In genomic region chr5:125056641-125057345, GRCh38 we compare ENCODE assay signal across 16 cellular contexts.
DNase-seq lines count a peak whose midpoint lies in the region; ATAC-seq and TF ChIP-seq lines count a peak whose summit lies in the region.
"Had no signal": no experiment of that assay in that cellular context is flagged by ENCODE, and none has a peak within 500 bp of the region (broad histone marks: within the 10 kb centered on the region; RNA-seq: fewer than 3 reads in every experiment).

No MANE protein-coding gene starts in this region.

- TF ChIP-seq CTCF in SU-DHL-6 (IDR thresholded peaks at IDR 0.05; ENCODE audit: insufficient read depth, low read length, poor library complexity, severe bottlenecking), result no peak

- no peaks in the 10 kb centered on the region for H3K9me2 ChIP-seq in SU-DHL-6 (replicated peaks; ENCODE audit: insufficient read depth, low read length)

- H3K79me2 ChIP-seq in SU-DHL-6 (ENCODE audit: insufficient read depth, low read length), result no peaks in the 10 kb centered on the region

- H2AFZ ChIP-seq in SU-DHL-6 (ENCODE audit: low read depth, low read length, severe bottlenecking), result no peak overlapping the region

- no peak for ATAC-seq in HG02840 (IDR thresholded peaks at IDR 0.05; ENCODE audit: low FRiP score, unreplicated experiment)
- ATAC-seq in GM21447 (IDR thresholded peaks at IDR 0.05; ENCODE audit: unreplicated experiment), result no peak

- peak; percentile 43 for DNase-seq in NCI-H1105 treated with DMSO at 0.1 percent for 48 hours (lab: John Stamatoyannopoulos, UW)
- no peak for DNase-seq in NCI-H1105 (lab: John Stamatoyannopoulos, UW)
- peak; percentile 17 for DNase-seq in iPS-NIHi11 (ENCODE audit: low spot score)
- no peak for DNase-seq in medulla oblongata (ENCODE audit: extremely low spot score)
- no peak for DNase-seq in activated effector memory CD4-positive, alpha-beta T cell treated with anti-CD3 and anti-CD28 coated beads, Interleukin-2, amount 50 U/mL, for 16 hours
- DNase-seq: CD8-positive, alpha-beta memory T cell; heart right ventricle; kidney glomerular epithelial cell; NCI-H187 treated with DMSO at 0.1 percent for 48 hours; NCI-H748 treated with DMSO at 0.1 percent for 48 hours; posterior cingulate gyrus; thyroid gland had no signal

- H4K20me1 ChIP-seq in SU-DHL-6 (ENCODE audit: low read depth, low read length), result no peaks in the 10 kb centered on the region

- H3K9ac ChIP-seq in SU-DHL-6 (ENCODE audit: low read length), result no peak overlapping the region

- H3K27me3 ChIP-seq in SU-DHL-6 (ENCODE audit: low read length), result no peaks in the 10 kb centered on the region
- H3K27me3 ChIP-seq: heart right ventricle, thyroid gland had no signal

- H3F3A ChIP-seq in SU-DHL-6 (ENCODE audit: insufficient read depth), result no peaks in the 10 kb centered on the region

- H3K27ac ChIP-seq in SU-DHL-6 (ENCODE audit: low read depth, low read length), result no peak overlapping the region
- H3K27ac ChIP-seq: 22Rv1, heart right ventricle, thyroid gland had no signal

- H3K36me3 ChIP-seq in SU-DHL-6 (ENCODE audit: low read length), result no peaks in the 10 kb centered on the region
- H3K36me3 ChIP-seq: heart right ventricle, thyroid gland had no signal

- H3K4me2 ChIP-seq in SU-DHL-6 (ENCODE audit: low read depth, low read length, poor library complexity, severe bottlenecking), result peak overlapping the region; percentile 5

- H3K4me3 ChIP-seq in SU-DHL-6 (ENCODE audit: insufficient read depth, low read length, poor library complexity, severe bottlenecking), result no peak overlapping the region
- H3K4me3 ChIP-seq: heart right ventricle, thyroid gland had no signal

- no peaks in the 10 kb centered on the region for H3K9me3 ChIP-seq in SU-DHL-6 (ENCODE audit: insufficient read depth, low read length)
- H3K9me3 ChIP-seq: heart right ventricle, thyroid gland had no signal

Comparison
In these comparisons a context has a peak if more than half of its experiments do, and no peak if none do; other contexts are left out.
1. DNase-seq: peak in NCI-H1105 treated with DMSO at 0.1 percent for 48 hours (single experiment) and iPS-NIHi11 (single experiment); none in NCI-H1105 (single experiment), medulla oblongata (single experiment) and activated effector memory CD4-positive, alpha-beta T cell treated with anti-CD3 and anti-CD28 coated beads, Interleukin-2, amount 50 U/mL, for 16 hours (single experiment).